ENCODE assay signal across 8 cellular contexts in the genomic region with DNA sequence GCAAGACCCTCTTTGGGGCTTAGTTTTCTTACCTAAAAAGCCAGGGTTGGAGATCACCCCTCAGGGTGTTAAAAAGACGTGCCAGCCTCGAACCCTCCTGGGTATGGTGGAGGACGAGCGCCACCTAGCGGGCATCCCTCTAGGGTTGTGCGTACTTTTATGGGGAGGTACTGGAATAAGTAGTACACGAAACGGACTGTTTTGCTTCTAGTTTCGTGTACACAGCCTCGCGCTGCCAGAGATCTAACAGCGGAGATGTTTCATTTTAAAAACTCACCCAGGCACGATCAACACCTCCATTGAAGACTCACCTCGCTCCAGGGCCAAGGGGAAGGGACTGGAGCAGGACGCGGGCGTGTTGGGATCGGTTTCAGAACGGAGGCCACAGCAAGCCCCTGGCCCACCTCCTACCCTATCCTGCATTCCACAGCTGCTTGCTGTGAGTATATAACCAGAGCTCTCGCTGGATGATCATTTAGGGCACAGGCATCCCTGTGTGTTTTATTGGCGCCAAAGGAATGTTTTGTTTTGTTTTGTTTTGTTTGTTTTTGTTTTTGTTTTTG. TPM values are rescaled to one million over a fixed set of nuclear protein-coding genes. Genes with fewer than 3 reads are reported as not detected.
A peak's percentile ranks its signal among the peaks of the same experiment; 100 is the strongest.
DNase-seq lines count a peak whose midpoint lies in the region; ATAC-seq and TF ChIP-seq lines count a peak whose summit lies in the region.

No MANE protein-coding gene starts in this region.

- H2BK15ac ChIP-seq in mesendoderm (replicated peaks; ENCODE audit: low read depth), result no peak overlapping the region

- peak overlapping the region; percentile 66 for H3K9ac ChIP-seq in mesendoderm (ENCODE audit: low read length)

- H3K27me3 Mint-ChIP-seq in CD8-positive, alpha-beta T cell (ENCODE audit: low read depth), result peaks cover 73% of the 10 kb centered on the region
- peaks cover 58% of the 10 kb centered on the region for H3K27me3 Mint-ChIP-seq in activated CD8-positive, alpha-beta T cell treated with anti-CD3 and anti-CD28 coated beads for 36 hours

- H3K18ac ChIP-seq in mesendoderm (ENCODE audit: low read length), result no peak overlapping the region

- peaks cover 32% of the 10 kb centered on the region for H3K27me3 ChIP-seq in CD8-positive, alpha-beta T cell (ENCODE audit: insufficient read depth, low read length)
- peaks cover 18% of the 10 kb centered on the region for H3K27me3 ChIP-seq in mesendoderm (ENCODE audit: insufficient read depth, low read length, poor library complexity)

- WGBS in mesendoderm (ENCODE audit: extremely low coverage, insufficient coverage, low lambda C conversion rate), result no CpG with 5 or more reads among the region's 21 CpGs

- H3K4me2 ChIP-seq in mesendoderm (ENCODE audit: low read length), result peak overlapping the region; percentile 81

- no peak overlapping the region for H2AK5ac ChIP-seq in mesendoderm (ENCODE audit: low read length)

- ATAC-seq in CD8-positive, alpha-beta T cell, result peak; percentile 60
- peak; percentile 70 for ATAC-seq in GM19463 (IDR thresholded peaks at IDR 0.05; ENCODE audit: unreplicated experiment)
- peak; percentile 62 for ATAC-seq in HG03575 (IDR thresholded peaks at IDR 0.05; ENCODE audit: extremely low read depth, insufficient number of reproducible peaks, low FRiP score, unreplicated experiment)
- peak; percentile 71 for ATAC-seq in activated CD8-positive, alpha-beta T cell treated with anti-CD3 and anti-CD28 coated beads for 36 hours

- H3K9me3 Mint-ChIP-seq in CD8-positive, alpha-beta T cell, result peaks cover 6% of the 10 kb centered on the region
- H3K9me3 Mint-ChIP-seq in activated CD8-positive, alpha-beta T cell treated with anti-CD3 and anti-CD28 coated beads for 36 hours, result peaks cover 2% of the 10 kb centered on the region

- H2BK5ac ChIP-seq in mesendoderm (ENCODE audit: low read length), result no peak overlapping the region

- H3K4ac ChIP-seq in mesendoderm (ENCODE audit: low read depth, low read length), result no peak overlapping the region

- peak; percentile 54 to 87 (median 77) for DNase-seq in CD8-positive, alpha-beta T cell
- peak; percentile 88 for DNase-seq in NCI-H82 (lab: John Stamatoyannopoulos, UW)
- peak; percentile 95 for DNase-seq in activated CD8-positive, alpha-beta T cell treated with anti-CD3 and anti-CD28 coated beads for 36 hours
- DNase-seq in effector CD8-positive, alpha-beta T cell (lab: John Stamatoyannopoulos, UW), result peak; percentile 70
- DNase-seq in mesendoderm, result peak; percentile 92
- DNase-seq in stimulated activated CD8-positive, alpha-beta memory T cell treated with anti-CD3 and anti-CD28 coated beads, Interleukin-15, amount 100 ng/mL, for 4 hours (ENCODE audit: low read depth in 2 of 2), result peak; percentile 53 to 66

- no peaks in the 10 kb centered on the region for H3K9me3 ChIP-seq in CD8-positive, alpha-beta T cell (ENCODE audit: low read length)

- no peaks in the 10 kb centered on the region for H3K36me3 Mint-ChIP-seq in CD8-positive, alpha-beta T cell
- H3K36me3 Mint-ChIP-seq in activated CD8-positive, alpha-beta T cell treated with anti-CD3 and anti-CD28 coated beads for 36 hours (ENCODE audit: low read depth), result peaks cover 3% of the 10 kb centered on the region

- no peaks in the 10 kb centered on the region for H3K36me3 ChIP-seq in CD8-positive, alpha-beta T cell (ENCODE audit: insufficient read depth, low read length)
- H3K36me3 ChIP-seq in mesendoderm (ENCODE audit: control insufficient read depth, insufficient read depth, low read length), result no peaks in the 10 kb centered on the region

- intact Hi-C loops in CD8-positive, alpha-beta T cell (cut with DNase I, micrococcal nuclease), result loop anchor here (1.0 to 5.0 kb wide), 3 partner anchors 702 to 1782 kb away; no protein-coding TSS in a partner anchor
- intact Hi-C loops in activated CD8-positive, alpha-beta T cell treated with anti-CD3 and anti-CD28 coated beads for 36 hours (cut with micrococcal nuclease), result loop anchor here (1.0 to 5.0 kb wide), 3 partner anchors 67 to 820 kb away; a partner anchor contains a TSS

- H3K56ac ChIP-seq in mesendoderm (ENCODE audit: low read length), result peak overlapping the region; percentile 68

- no peak overlapping the region for H4K8ac ChIP-seq in mesendoderm (ENCODE audit: low read depth, low read length)

- H3K79me1 ChIP-seq in mesendoderm (ENCODE audit: low read length), result no peaks in the 10 kb centered on the region

- H4K5ac ChIP-seq in mesendoderm (ENCODE audit: low read length), result no peak overlapping the region

- POLR2A ChIA-PET in CD8-positive, alpha-beta T cell (lab: Charles Lee), result no interaction called here
- POLR2A ChIA-PET in activated CD8-positive, alpha-beta T cell treated with anti-CD3 and anti-CD28 coated beads for 36 hours (lab: Charles Lee), result no interaction called here

- CTCF ChIA-PET in CD8-positive, alpha-beta T cell (lab: Charles Lee), result interaction anchor here (0.7 to 1.3 kb wide), 6 partner anchors 9 to 826 kb away, joined by 3 to 5 read pairs (median 3); no protein-coding TSS in a partner anchor
- CTCF ChIA-PET in activated CD8-positive, alpha-beta T cell treated with anti-CD3 and anti-CD28 coated beads for 36 hours (lab: Charles Lee), result interaction anchor here (0.6 to 4.3 kb wide), 4 partner anchors 22 to 819 kb away, joined by 4 to 25 read pairs (median 10); no protein-coding TSS in a partner anchor

- no peak overlapping the region for H2BK120ac ChIP-seq in mesendoderm (ENCODE audit: low read depth, low read length)

- peak; percentile 90 for TF ChIP-seq CTCF in CD8-positive, alpha-beta T cell (IDR thresholded peaks at IDR 0.05)
- peak; percentile 87 for TF ChIP-seq CTCF in activated CD8-positive, alpha-beta T cell treated with anti-CD3 and anti-CD28 coated beads for 36 hours (IDR thresholded peaks at IDR 0.05)

- H3K23ac ChIP-seq in mesendoderm (ENCODE audit: low read length), result no peak overlapping the region

- no peaks in the 10 kb centered on the region for H3K79me2 ChIP-seq in mesendoderm (ENCODE audit: control insufficient read depth, insufficient read depth, low read length)

- H3K4me3 ChIP-seq in CD8-positive, alpha-beta T cell (ENCODE audit: low read depth, low read length), result no peak overlapping the region
- no peak overlapping the region for H3K4me3 ChIP-seq in mesendoderm (ENCODE audit: low read length)

- no peak overlapping the region for H3K27ac Mint-ChIP-seq in CD8-positive, alpha-beta T cell
- peak overlapping the region; percentile 8 for H3K27ac Mint-ChIP-seq in activated CD8-positive, alpha-beta T cell treated with anti-CD3 and anti-CD28 coated beads for 36 hours

- no peak overlapping the region for H3K27ac ChIP-seq in CD8-positive, alpha-beta T cell (ENCODE audit: low read depth, low read length)
- H3K27ac ChIP-seq in mesendoderm (ENCODE audit: low read depth, low read length), result no peak overlapping the region

- peak overlapping the region; percentile 54 for H3K4me3 Mint-ChIP-seq in CD8-positive, alpha-beta T cell
- peak overlapping the region; percentile 72 for H3K4me3 Mint-ChIP-seq in activated CD8-positive, alpha-beta T cell treated with anti-CD3 and anti-CD28 coated beads for 36 hours

- H3K4me1 Mint-ChIP-seq in CD8-positive, alpha-beta T cell (ENCODE audit: low read depth), result peaks cover 28% of the 10 kb centered on the region
- peaks cover 27% of the 10 kb centered on the region for H3K4me1 Mint-ChIP-seq in activated CD8-positive, alpha-beta T cell treated with anti-CD3 and anti-CD28 coated beads for 36 hours (ENCODE audit: low read depth)

- H3K4me1 ChIP-seq in CD8-positive, alpha-beta T cell (ENCODE audit: insufficient read depth, low read length), result peaks cover 11% of the 10 kb centered on the region
- H3K4me1 ChIP-seq in mesendoderm (ENCODE audit: control insufficient read depth, low read depth, low read length), result peaks cover 1% of the 10 kb centered on the region

RNA-seq across cellular contexts. Expression of a gene that starts 4.8 kb away (rescaled TPM):
- total RNA-seq in CD8-positive, alpha-beta T cell, result not detected
- total RNA-seq in activated CD8-positive, alpha-beta T cell treated with anti-CD3 and anti-CD28 coated beads for 36 hours, result not detected
- polyA plus RNA-seq in mesendoderm (2013, experiment 1 of 2), result 0.11 TPM
- 0.13 TPM for polyA plus RNA-seq in mesendoderm (2013, experiment 2 of 2)
